In genomic region chr9:79572891-79573696, GRCh38 we compare ENCODE assay signal across 8 cellular contexts. TPM values are rescaled to one million over a fixed set of nuclear protein-coding genes. Genes with fewer than 3 reads are reported as not detected.
A peak's percentile ranks its signal among the peaks of the same experiment; 100 is the strongest.
DNase-seq lines count a peak whose midpoint lies in the region; ATAC-seq and TF ChIP-seq lines count a peak whose summit lies in the region.

No MANE protein-coding gene starts in this region.

- TF ChIP-seq CTCF in WI38 (IDR thresholded peaks at IDR 0.05; ENCODE audit: low read depth, low read length), result no peak

- no peak for ATAC-seq in activated CD4-positive, CD25-positive, alpha-beta regulatory T cell treated with anti-CD3 and anti-CD28 coated beads, Interleukin-2, amount 50 U/mL, for 24 hours
- ATAC-seq in left lobe of liver (peak; percentile 30), HG03280 (IDR thresholded peaks at IDR 0.05; ENCODE audit: unreplicated experiment) (no peak)

- DNase-seq in activated CD4-positive, CD25-positive, alpha-beta regulatory T cell (lab: John Stamatoyannopoulos, UW), result peak; percentile 31 to 48 (median 46)
- peak; percentile 74 for DNase-seq in central memory CD4-positive, alpha-beta T cell
- DNase-seq in left lobe of liver (ENCODE audit: low spot score) (peak; percentile 70), DMS153 treated with DMSO at 0.1 percent for 48 hours (lab: John Stamatoyannopoulos, UW; ENCODE audit: unreplicated experiment) (no peak)
- peak; percentile 61 for DNase-seq in stimulated activated CD4-positive, alpha-beta T cell treated with anti-CD3 and anti-CD28 coated beads, Interleukin-4, amount 100 ng/mL, for 1 hour

- peak overlapping the region; percentile 81 for H3K4me3 ChIP-seq in WI38 (ENCODE audit: low read depth, low read length)

RNA-seq across cellular contexts. Expression of gene TLE4, which starts 1.3 kb away (rescaled TPM):
- 3.4 TPM for total RNA-seq in left lobe of liver
